13 cellular contexts compared by ENCODE assay signal in genomic region chr2:54030814-54031213, GRCh38.
DNase-seq lines count a peak whose midpoint lies in the region; ATAC-seq and TF ChIP-seq lines count a peak whose summit lies in the region.
"Had no signal": no experiment of that assay in that cellular context is flagged by ENCODE, and none has a peak within 500 bp of the region (broad histone marks: within the 10 kb centered on the region; RNA-seq: fewer than 3 reads in every experiment).

No MANE protein-coding gene starts in this region.

- no peaks in the 10 kb centered on the region for H3K27me3 ChIP-seq in adrenal gland
- H3K27me3 ChIP-seq in lower lobe of right lung (ENCODE audit: low read depth): no peaks in the 10 kb centered on the region
- H3K27me3 ChIP-seq in skeletal muscle tissue (ENCODE audit: control insufficient read depth in 3 of 3, insufficient read depth in 3 of 3, low read length in 3 of 3): no peaks in the 10 kb centered on the region

- H3K27ac ChIP-seq in adrenal gland: peak overlapping the region in 4 of 5 donors; percentile 14 to 77 (median 68)
- H3K27ac ChIP-seq in lower lobe of right lung: no peak overlapping the region
- no peak overlapping the region for H3K27ac ChIP-seq in skeletal muscle tissue (ENCODE audit: low read depth, low read length)
- H3K27ac ChIP-seq: C4-2B had no signal

- intact Hi-C loops in adrenal gland (cut with DNase I): no loop called here
- intact Hi-C loops in lower lobe of right lung (cut with DNase I): no loop called here

- TF ChIP-seq POLR2A in adrenal gland (IDR thresholded peaks at IDR 0.05): no peak

- ATAC-seq in lower lobe of right lung (peak; percentile 65 to 75), HG02588 (IDR thresholded peaks at IDR 0.05; ENCODE audit: unreplicated experiment) (no peak)
- ATAC-seq: GM23338 had no signal

- H3K9me3 ChIP-seq in adrenal gland (replicated peaks in 1 of 3) (no peaks in the 10 kb centered on the region), lower lobe of right lung (no peaks in the 10 kb centered on the region), skeletal muscle tissue (ENCODE audit: control insufficient read depth in 3 of 3, low read length in 3 of 3) (no peaks in the 10 kb centered on the region)

- H3K9ac ChIP-seq in skeletal muscle tissue (ENCODE audit: low read depth in 1 of 3, low read length in 3 of 3): peak overlapping the region in 2 of 3 donors; percentile 35 to 42

- no peak overlapping the region for H3K4me3 ChIP-seq in adrenal gland
- no peak overlapping the region for H3K4me3 ChIP-seq in lower lobe of right lung
- H3K4me3 ChIP-seq in skeletal muscle tissue (ENCODE audit: low read length in 3 of 3): no peak overlapping the region
- H3K4me3 ChIP-seq: GM23338 had no signal

- H3K4me1 ChIP-seq in adrenal gland (replicated peaks in 1 of 2) (peaks cover 17 to 20% of the 10 kb centered on the region in 2 donors), lower lobe of right lung (no peaks in the 10 kb centered on the region), skeletal muscle tissue (ENCODE audit: control insufficient read depth in 3 of 3, insufficient read depth in 3 of 3, low read length in 3 of 3) (peaks cover 5 to 13% (median 12%) of the 10 kb centered on the region in 3 donors)

- WGBS in adrenal gland, 4 donors: 89 to 100% (median 96%) methylated on average over 2 of the region's 2 CpGs

- H3K36me3 ChIP-seq in adrenal gland (replicated peaks in 1 of 2): no peaks in the 10 kb centered on the region
- no peaks in the 10 kb centered on the region for H3K36me3 ChIP-seq in lower lobe of right lung
- no peaks in the 10 kb centered on the region for H3K36me3 ChIP-seq in skeletal muscle tissue (ENCODE audit: control insufficient read depth in 3 of 3, insufficient read depth in 3 of 3, low read length in 3 of 3)

- DNase-seq in MV-4-11 (lab: John Stamatoyannopoulos, UW) (peak; percentile 41), adrenal gland (no peak), lower lobe of right lung (no peak), NCI-H2029 treated with DMSO at 0.1 percent for 48 hours (lab: John Stamatoyannopoulos, UW) (no peak), C1 segment of cervical spinal cord (lab: John Stamatoyannopoulos, UW) (no peak)
- DNase-seq: CD4-positive, alpha-beta memory T cell; DMS79 treated with DMSO at 0.1 percent for 48 hours; EL; H7 had no signal

- TF ChIP-seq CTCF in adrenal gland (IDR thresholded peaks at IDR 0.05) (no peak), lower lobe of right lung (IDR thresholded peaks at IDR 0.05) (no peak)

Comparison
In these comparisons a context has a peak if more than half of its experiments do, and no peak if none do; other contexts are left out.
1. H3K27ac ChIP-seq: peak in adrenal gland (4 of 5); none in lower lobe of right lung (single experiment) and skeletal muscle tissue (single experiment).